ENCODE assay signal across 1 cellular context in the genomic region with DNA sequence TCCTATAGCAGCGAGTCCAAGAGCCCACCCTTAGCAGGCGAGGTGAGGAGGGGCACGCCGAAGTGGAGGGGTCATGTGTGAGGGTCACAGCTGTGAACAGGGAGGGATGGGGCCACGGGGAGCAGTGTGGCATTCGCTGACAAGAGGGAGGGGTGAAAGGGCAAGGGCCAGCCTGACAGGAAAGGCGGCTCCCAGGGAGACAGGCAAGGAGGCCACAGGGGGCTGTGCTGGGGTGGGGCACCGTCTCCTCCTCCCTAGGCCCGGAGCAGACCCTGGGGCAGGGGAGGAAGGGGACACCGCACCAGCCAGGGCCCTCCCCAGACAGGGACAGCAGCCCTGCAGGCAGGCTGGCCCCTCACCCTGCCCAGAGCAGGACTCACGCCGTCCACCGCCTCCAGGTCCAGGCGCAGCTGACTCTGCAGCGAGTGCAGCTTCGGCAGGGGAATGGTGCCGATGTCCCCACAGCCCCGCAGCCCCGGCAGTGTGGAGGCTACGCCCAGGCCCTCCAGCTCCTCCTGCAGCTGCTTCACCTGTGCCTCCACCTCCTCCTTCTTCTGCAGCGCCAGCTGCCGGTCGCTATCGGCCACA.
TF ChIP-seq lines count a peak whose summit lies in the region.

No MANE protein-coding gene starts in this region.

TF ChIP-seq in HEK293, 187 proteins besides CTCF, POLR2A, EP300 and RAD21:
- TF ChIP-seq ZNF311 (tag by site-specific recombination; IDR thresholded peaks at IDR 0.05; ENCODE audit: borderline replicate concordance) (no peak), ZNF10 (tag by site-specific recombination; IDR thresholded peaks at IDR 0.05) (0 out of 2 replicates have a peak, but pooled peaks have one; percentile 34), GFI1B (tag by site-specific recombination; IDR thresholded peaks at IDR 0.05) (no peak), ZNF248 (tag by site-specific recombination; IDR thresholded peaks at IDR 0.05) (no peak), ZBTB7A (tag by site-specific recombination; IDR thresholded peaks at IDR 0.05; ENCODE audit: low read depth) (no peak), PRDM1 (tag by site-specific recombination; IDR thresholded peaks at IDR 0.05) (no peak), ZNF707 (tag by site-specific recombination; IDR thresholded peaks at IDR 0.05) (no peak), ZNF394 (tag by site-specific recombination; IDR thresholded peaks at IDR 0.05; ENCODE audit: borderline replicate concordance) (0 out of 2 replicates have a peak, but pooled peaks have one; percentile 25), ZNF654 (tag by site-specific recombination; IDR thresholded peaks at IDR 0.05; ENCODE audit: low read depth) (no peak), SCRT1 (tag by site-specific recombination; IDR thresholded peaks at IDR 0.05; ENCODE audit: borderline replicate concordance) (no peak), ZNF610 (tag by site-specific recombination; IDR thresholded peaks at IDR 0.05; ENCODE audit: borderline replicate concordance) (no peak), KLF8 (tag by site-specific recombination; IDR thresholded peaks at IDR 0.05) (no peak)
- TF ChIP-seq, protein P1, sequence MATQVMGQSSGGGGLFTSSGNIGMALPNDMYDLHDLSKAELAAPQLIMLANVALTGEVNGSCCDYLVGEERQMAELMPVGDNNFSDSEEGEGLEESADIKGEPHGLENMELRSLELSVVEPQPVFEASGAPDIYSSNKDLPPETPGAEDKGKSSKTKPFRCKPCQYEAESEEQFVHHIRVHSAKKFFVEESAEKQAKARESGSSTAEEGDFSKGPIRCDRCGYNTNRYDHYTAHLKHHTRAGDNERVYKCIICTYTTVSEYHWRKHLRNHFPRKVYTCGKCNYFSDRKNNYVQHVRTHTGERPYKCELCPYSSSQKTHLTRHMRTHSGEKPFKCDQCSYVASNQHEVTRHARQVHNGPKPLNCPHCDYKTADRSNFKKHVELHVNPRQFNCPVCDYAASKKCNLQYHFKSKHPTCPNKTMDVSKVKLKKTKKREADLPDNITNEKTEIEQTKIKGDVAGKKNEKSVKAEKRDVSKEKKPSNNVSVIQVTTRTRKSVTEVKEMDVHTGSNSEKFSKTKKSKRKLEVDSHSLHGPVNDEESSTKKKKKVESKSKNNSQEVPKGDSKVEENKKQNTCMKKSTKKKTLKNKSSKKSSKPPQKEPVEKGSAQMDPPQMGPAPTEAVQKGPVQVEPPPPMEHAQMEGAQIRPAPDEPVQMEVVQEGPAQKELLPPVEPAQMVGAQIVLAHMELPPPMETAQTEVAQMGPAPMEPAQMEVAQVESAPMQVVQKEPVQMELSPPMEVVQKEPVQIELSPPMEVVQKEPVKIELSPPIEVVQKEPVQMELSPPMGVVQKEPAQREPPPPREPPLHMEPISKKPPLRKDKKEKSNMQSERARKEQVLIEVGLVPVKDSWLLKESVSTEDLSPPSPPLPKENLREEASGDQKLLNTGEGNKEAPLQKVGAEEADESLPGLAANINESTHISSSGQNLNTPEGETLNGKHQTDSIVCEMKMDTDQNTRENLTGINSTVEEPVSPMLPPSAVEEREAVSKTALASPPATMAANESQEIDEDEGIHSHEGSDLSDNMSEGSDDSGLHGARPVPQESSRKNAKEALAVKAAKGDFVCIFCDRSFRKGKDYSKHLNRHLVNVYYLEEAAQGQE (tag by site-specific recombination; IDR thresholded peaks at IDR 0.05), result no peak
- TF ChIP-seq, protein P2, sequence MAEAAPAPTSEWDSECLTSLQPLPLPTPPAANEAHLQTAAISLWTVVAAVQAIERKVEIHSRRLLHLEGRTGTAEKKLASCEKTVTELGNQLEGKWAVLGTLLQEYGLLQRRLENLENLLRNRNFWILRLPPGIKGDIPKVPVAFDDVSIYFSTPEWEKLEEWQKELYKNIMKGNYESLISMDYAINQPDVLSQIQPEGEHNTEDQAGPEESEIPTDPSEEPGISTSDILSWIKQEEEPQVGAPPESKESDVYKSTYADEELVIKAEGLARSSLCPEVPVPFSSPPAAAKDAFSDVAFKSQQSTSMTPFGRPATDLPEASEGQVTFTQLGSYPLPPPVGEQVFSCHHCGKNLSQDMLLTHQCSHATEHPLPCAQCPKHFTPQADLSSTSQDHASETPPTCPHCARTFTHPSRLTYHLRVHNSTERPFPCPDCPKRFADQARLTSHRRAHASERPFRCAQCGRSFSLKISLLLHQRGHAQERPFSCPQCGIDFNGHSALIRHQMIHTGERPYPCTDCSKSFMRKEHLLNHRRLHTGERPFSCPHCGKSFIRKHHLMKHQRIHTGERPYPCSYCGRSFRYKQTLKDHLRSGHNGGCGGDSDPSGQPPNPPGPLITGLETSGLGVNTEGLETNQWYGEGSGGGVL (tag by site-specific recombination; IDR thresholded peaks at IDR 0.05), result no peak
